Comparison of ENCODE assay signal across 28 cellular contexts in the genomic region with DNA sequence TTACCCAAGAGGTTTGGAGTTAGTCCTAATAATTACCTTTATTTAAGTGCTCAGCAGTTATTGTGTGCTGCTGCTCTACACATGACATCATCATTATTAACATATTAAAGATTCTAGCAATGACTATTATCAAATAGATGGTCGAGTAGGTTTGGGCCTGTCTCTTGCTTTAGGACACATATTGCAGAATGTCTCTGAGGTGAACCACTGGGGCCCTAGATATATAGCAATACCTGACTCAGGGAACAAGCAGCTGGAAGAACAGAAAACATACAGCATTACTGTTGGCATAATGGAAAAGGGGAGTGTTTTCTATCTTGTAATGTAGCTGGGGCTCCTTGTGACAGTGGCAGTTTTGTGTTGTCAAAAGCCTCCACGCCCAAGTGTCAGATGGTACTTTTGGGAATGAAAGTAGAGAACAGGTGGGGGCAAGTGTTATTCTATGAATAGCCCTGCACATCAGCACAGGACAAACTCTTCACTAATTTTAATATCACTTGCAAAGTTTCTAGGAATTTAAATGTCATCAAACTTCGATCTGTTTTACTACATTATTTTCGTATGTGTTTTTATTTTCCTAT. TPM values are rescaled to one million over a fixed set of nuclear protein-coding genes. Genes with fewer than 3 reads are reported as not detected.
DNase-seq lines count a peak whose midpoint lies in the region; ATAC-seq, FAIRE-seq and TF ChIP-seq lines count a peak whose summit lies in the region.
"Had no signal": no experiment of that assay in that cellular context is flagged by ENCODE, and none has a peak within 500 bp of the region (broad histone marks: within the 10 kb centered on the region; RNA-seq: fewer than 3 reads in every experiment).

No MANE protein-coding gene starts in this region.

- no peak for FAIRE-seq in HepG2 (lab: Jason Lieb, UNC)
- FAIRE-seq in bronchial epithelial cell (lab: Jason Lieb, UNC), result no peak
- FAIRE-seq: A549, D721Med, GM12878, GM19239 had no signal

- TF ChIP-seq EP300 in HepG2 (IDR thresholded peaks at IDR 0.05; ENCODE audit: low read depth in 2 of 2, low read length in 2 of 2) (no peak), HepG2 (CRISPR knock-in tag; IDR thresholded peaks at IDR 0.05; ENCODE audit: borderline replicate concordance) (no peak)

- H3K4me3 ChIP-seq in HepG2 (replicated peaks in 1 of 3; ENCODE audit: insufficient read depth in 1 of 3, low read depth in 2 of 3, low read length in 3 of 3), result no peak overlapping the region
- no peak overlapping the region for H3K4me3 ChIP-seq in right lobe of liver
- H3K4me3 ChIP-seq in bronchial epithelial cell (ENCODE audit: low read depth, low read length), result no peak overlapping the region
- H3K4me3 ChIP-seq: A549; BLaER1 treated with 17β-estradiol and CSF1 and Interleukin-3, amounts not matched to agents 10 nM and 100 nM; GM12878; GM23338 had no signal

- no peak for TF ChIP-seq RAD21 in HepG2 (CRISPR knock-in tag; IDR thresholded peaks at IDR 0.05)

- H3K4me2 ChIP-seq in HepG2 (ENCODE audit: low read depth, low read length), result no peak overlapping the region
- H3K4me2 ChIP-seq: A549; BLaER1 treated with 17β-estradiol and CSF1 and Interleukin-3, amounts not matched to agents 10 nM and 100 nM; GM23338 had no signal

- 0 out of 5 replicates have a peak, but pooled peaks cover 0 to 2% of the 10 kb centered on the region in 2 experiments for H3K27me3 ChIP-seq in HepG2 (ENCODE audit: control insufficient read depth in 1 of 2, insufficient read depth in 2 of 2, low read length in 2 of 2)
- H3K27me3 ChIP-seq in right lobe of liver, result no peaks in the 10 kb centered on the region
- no peaks in the 10 kb centered on the region for H3K27me3 ChIP-seq in bronchial epithelial cell (ENCODE audit: control insufficient read depth, insufficient read depth, low read length)
- H3K27me3 ChIP-seq: BLaER1 treated with 17β-estradiol and CSF1 and Interleukin-3, amounts not matched to agents 10 nM and 100 nM had no signal

- CTCF ChIA-PET in HepG2 (lab: Yijun Ruan, JAX; ENCODE audit: low intra/inter-chr PET ratio, low total read pairs), result no interaction called here

- WGBS in HepG2 (ENCODE audit: low lambda C conversion rate), result 13% methylated on average over 4 of the region's 4 CpGs
- 52% methylated on average over 4 of the region's 4 CpGs for WGBS in right lobe of liver (ENCODE audit: insufficient coverage, low coverage, low lambda C conversion rate, missing lambda C conversion rate)

- TF ChIP-seq POLR2A in HepG2 (IDR thresholded peaks at IDR 0.05; ENCODE audit: insufficient read depth in 1 of 2, low read depth in 2 of 2, low read length in 2 of 2) (no peak), right lobe of liver (IDR thresholded peaks at IDR 0.05) (no peak)

- ATAC-seq in HepG2, result no peak
- ATAC-seq in right lobe of liver, result no peak
- ATAC-seq in T-helper 17 cell, result no peak
- ATAC-seq: A549, GM12878, GM23338, HCT116 had no signal

- no TSS peak for BruUV-seq in HepG2 (replicated peaks; lab: Mats Ljungman, UMichigan)

- no peaks in the 10 kb centered on the region for H3K9me3 ChIP-seq in HepG2 (ENCODE audit: low read length)
- no peaks in the 10 kb centered on the region for H3K9me3 ChIP-seq in right lobe of liver
- H3K9me3 ChIP-seq in T-helper 17 cell (ENCODE audit: control insufficient read depth, low read length, poor library complexity, severe bottlenecking), result no peaks in the 10 kb centered on the region
- H3K9me3 ChIP-seq: A549, BE2C had no signal

- no peaks in the 10 kb centered on the region for H3K79me2 ChIP-seq in HepG2 (ENCODE audit: insufficient read depth, low read length)

- H3K4me1 Mint-ChIP-seq in T-helper 17 cell, result peaks cover 2% of the 10 kb centered on the region
- H3K4me1 Mint-ChIP-seq: CD14-positive monocyte; CD8-positive, alpha-beta memory T cell; GM23338 had no signal

- H3K9ac ChIP-seq in HepG2 (ENCODE audit: insufficient read depth, low read depth, low read length), result no peak overlapping the region
- H3K9ac ChIP-seq: BLaER1 treated with 17β-estradiol and CSF1 and Interleukin-3, amounts not matched to agents 10 nM and 100 nM had no signal

- H3K36me3 Mint-ChIP-seq in T-helper 17 cell (ENCODE audit: low read depth), result no peaks in the 10 kb centered on the region
- H3K36me3 Mint-ChIP-seq: CD14-positive monocyte had no signal

- no peaks in the 10 kb centered on the region for H3K4me1 ChIP-seq in HepG2 (ENCODE audit: insufficient read depth, low read length)
- H3K4me1 ChIP-seq in right lobe of liver, result no peaks in the 10 kb centered on the region
- H3K4me1 ChIP-seq: A549; BE2C; BLaER1 treated with 17β-estradiol and CSF1 and Interleukin-3, amounts not matched to agents 10 nM and 100 nM had no signal

- no peaks in the 10 kb centered on the region for H4K20me1 ChIP-seq in HepG2 (ENCODE audit: insufficient read depth, low read length)
- H4K20me1 ChIP-seq: BLaER1 treated with 17β-estradiol and CSF1 and Interleukin-3, amounts not matched to agents 10 nM and 100 nM had no signal

- H3K27me3 Mint-ChIP-seq in T-helper 17 cell, result peaks cover 6% of the 10 kb centered on the region
- H3K27me3 Mint-ChIP-seq: CD4-positive, alpha-beta T cell had no signal

- H3K27ac Mint-ChIP-seq in T-helper 17 cell, result no peak overlapping the region
- H3K27ac Mint-ChIP-seq: CD4-positive, alpha-beta T cell; GM23338; H9; HFFc6 had no signal

- H3K36me3 ChIP-seq in HepG2 (replicated peaks in 1 of 2; ENCODE audit: control insufficient read depth in 1 of 2, insufficient read depth in 2 of 2, low read length in 2 of 2), result no peaks in the 10 kb centered on the region
- no peaks in the 10 kb centered on the region for H3K36me3 ChIP-seq in right lobe of liver
- H3K36me3 ChIP-seq in bronchial epithelial cell (ENCODE audit: control insufficient read depth, insufficient read depth, low read length), result no peaks in the 10 kb centered on the region
- H3K36me3 ChIP-seq: BE2C; BLaER1 treated with 17β-estradiol and CSF1 and Interleukin-3, amounts not matched to agents 10 nM and 100 nM had no signal

- DNase-seq in HepG2 (ENCODE audit: low spot score), result no peak
- no peak for DNase-seq in right lobe of liver
- peak; percentile 58 for DNase-seq in bronchial epithelial cell (ENCODE audit: low read depth)
- peak; percentile 58 for DNase-seq in myocyte (ENCODE audit: low read depth)
- DNase-seq in ureter (ENCODE audit: low spot score), result no peak
- DNase-seq in T-helper 17 cell, result no peak
- no peak for DNase-seq in cortex of kidney (lab: John Stamatoyannopoulos, UW)
- DNase-seq: 8988T; ACHN; AML-193; BE2C; CD4-positive, alpha-beta T cell; CD8-positive, alpha-beta memory T cell; DMS 273 treated with DMSO at 0.1 percent for 48 hours; DMS79; EL; GDM1; H9; HFFc6 had no signal

- POLR2A ChIA-PET in HepG2 (lab: Yijun Ruan, JAX), result no interaction called here

- H3K27ac ChIP-seq in HepG2 (ENCODE audit: extremely low read length, insufficient read depth, low read length) (no peak overlapping the region), right lobe of liver (no peak overlapping the region)
- H3K27ac ChIP-seq: A549; BLaER1 treated with 17β-estradiol and CSF1 and Interleukin-3, amounts not matched to agents 10 nM and 100 nM had no signal

- H2AFZ ChIP-seq in HepG2 (ENCODE audit: low read length), result no peak overlapping the region
- H2AFZ ChIP-seq: GM23338 had no signal

- H3K4me3 Mint-ChIP-seq in T-helper 17 cell, result no peak overlapping the region
- H3K4me3 Mint-ChIP-seq: CD14-positive monocyte; CD4-positive, alpha-beta T cell; CD8-positive, alpha-beta memory T cell; GM23338; H9; HFFc6 had no signal

- in situ Hi-C loops in HepG2 (cut with HindIII; ENCODE audit: extremely low pct_ligation_motif_present, low pct_unique_long_range_greater_than_20kb), result no loop called here

- intact Hi-C loops in HepG2 (cut with micrococcal nuclease; ENCODE audit: unreplicated experiment), result no loop called here
- intact Hi-C loops in right lobe of liver (cut with DNase I), result no loop called here

- TF ChIP-seq CTCF in HepG2 (CRISPR knock-in tag; IDR thresholded peaks at IDR 0.05) (no peak), right lobe of liver (IDR thresholded peaks at IDR 0.05) (no peak), bronchial epithelial cell (IDR thresholded peaks at IDR 0.05; ENCODE audit: insufficient read depth, low read length, severe bottlenecking) (no peak)

TF ChIP-seq in HepG2, 621 proteins besides CTCF, POLR2A, EP300 and RAD21:
- no peak for TF ChIP-seq ZNF792 (CRISPR knock-in tag; IDR thresholded peaks at IDR 0.05)
- peak; percentile 81 for TF ChIP-seq ATF7 (IDR thresholded peaks at IDR 0.05)
- TF ChIP-seq ATF7 (CRISPR knock-in tag; IDR thresholded peaks at IDR 0.05), result no peak

RNA-seq across cellular contexts. Expression of a gene that starts 54.6 kb away (rescaled TPM):
- not detected in 2 replicates for total RNA-seq in HepG2 (2016; rRNA removed; fragmentation: Illumina TruSeq; extraction: Trizol)
- total RNA-seq in HepG2 (2016; cell fraction: cytosol; rRNA removed; fragmentation: Illumina TruSeq; extraction: Trizol; ENCODE audit: low read depth), result not detected in 2 replicates
- total RNA-seq in HepG2 (2016; cell fraction: insoluble cytoplasmic fraction; rRNA removed; fragmentation: Illumina TruSeq; extraction: Trizol), result not detected in 2 replicates
- not detected in 2 replicates for total RNA-seq in HepG2 (2016; cell fraction: membrane; rRNA removed; fragmentation: Illumina TruSeq; extraction: Trizol)
- not detected in 2 replicates for total RNA-seq in HepG2 (2016; cell fraction: nucleus; rRNA removed; fragmentation: Illumina TruSeq; extraction: Trizol)
- polyA plus RNA-seq in HepG2 (2011; rRNA removed), result 0.07 TPM in 1 of 2 replicates, not detected in the other
- not detected in 2 replicates for polyA plus RNA-seq in HepG2 (2011; cell fraction: cytosol; rRNA removed)
- not detected in 2 replicates for polyA plus RNA-seq in HepG2 (2011; cell fraction: nucleus; rRNA removed)
- polyA plus RNA-seq in HepG2 (2012), result not detected in 2 replicates
- not detected in 2 replicates for polyA plus RNA-seq in HepG2 (2016; cell fraction: cytosol; fragmentation: Illumina TruSeq; extraction: Trizol; ENCODE audit: low read depth)
- not detected in 2 replicates for polyA plus RNA-seq in HepG2 (2016; cell fraction: insoluble cytoplasmic fraction; fragmentation: Illumina TruSeq; extraction: Trizol; ENCODE audit: low read depth)
- not detected in 2 replicates for polyA plus RNA-seq in HepG2 (2016; cell fraction: membrane; fragmentation: Illumina TruSeq; extraction: Trizol; ENCODE audit: low read depth)
- polyA plus RNA-seq in HepG2 (2016; cell fraction: nucleus; fragmentation: Illumina TruSeq; extraction: Trizol; ENCODE audit: insufficient read depth, low read depth), result not detected in 2 replicates
- not detected in 2 replicates for polyA minus RNA-seq in HepG2 (2011; rRNA and poly(A)+ RNA removed; ENCODE audit: low replicate concordance)
- not detected in 2 replicates for polyA minus RNA-seq in HepG2 (2011; cell fraction: cytosol; rRNA and poly(A)+ RNA removed)
- polyA minus RNA-seq in HepG2 (2011; cell fraction: nucleus; rRNA and poly(A)+ RNA removed), result not detected in 2 replicates
- total RNA-seq in right lobe of liver, result not detected
- 1.1 and 2.0 TPM in 2 replicates for total RNA-seq in bronchial epithelial cell
- total RNA-seq in myocyte, result not detected in 2 replicates
- polyA plus RNA-seq in myocyte (2012), result 0.01 TPM
- total RNA-seq in ureter, result not detected
- total RNA-seq in T-helper 17 cell, result under 1 TPM in 1 of 2 donors, not detected in 1; 0.17 TPM
- total RNA-seq: CD8-positive, alpha-beta memory T cell; GM12878; H4; HFFc6 had no signal
- polyA plus RNA-seq: CD14-positive monocyte; CD8-positive, alpha-beta memory T cell; GM12878 had no signal

Comparison
In these comparisons a context has a peak if more than half of its experiments do, and no peak if none do; other contexts are left out.
1. DNase-seq: peak in bronchial epithelial cell (single experiment) and myocyte (single experiment); none in HepG2 (single experiment), right lobe of liver (0 of 3), ureter (single experiment), T-helper 17 cell (0 of 3) and cortex of kidney (single experiment).